Comparison of ENCODE assay signal across 34 cellular contexts in genomic region chrX:116427976-116428375, GRCh38. TPM values are rescaled to one million over a fixed set of nuclear protein-coding genes. Genes with fewer than 3 reads are reported as not detected.
"Had no signal": no experiment of that assay in that cellular context is flagged by ENCODE, and none has a peak within 500 bp of the region (broad histone marks: within the 10 kb centered on the region; RNA-seq: fewer than 3 reads in every experiment).

No MANE protein-coding gene starts in this region.

- H3K36me3 ChIP-seq: colonic mucosa, esophagus squamous epithelium, gastrocnemius medialis, heart right ventricle, left lung, lower lobe of right lung had no signal

- H3K27ac ChIP-seq: colonic mucosa, epithelial cell of prostate, esophagus squamous epithelium, gastrocnemius medialis, heart right ventricle, left lung, lower lobe of right lung had no signal

- H3K27me3 ChIP-seq: colonic mucosa, esophagus squamous epithelium, gastrocnemius medialis, heart right ventricle, left lung had no signal

- ATAC-seq: effector memory CD8-positive, alpha-beta T cell; esophagus mucosa; gastrocnemius medialis; heart right ventricle; left cardiac atrium; left lung; left ventricle myocardium superior; lower lobe of right lung; mucosa of descending colon had no signal

- H3K9me3 ChIP-seq: colonic mucosa, esophagus squamous epithelium, gastrocnemius medialis, heart right ventricle, left lung, lower lobe of right lung, mucosa of descending colon had no signal

- FAIRE-seq: endometrium, islet of Langerhans, keratinocyte had no signal

- H3K4me1 ChIP-seq: colonic mucosa, esophagus squamous epithelium, gastrocnemius medialis, heart right ventricle, left lung, lower lobe of right lung had no signal

- DNase-seq: colonic mucosa; cortex of kidney; effector CD8-positive, alpha-beta T cell; effector memory CD8-positive, alpha-beta T cell; endodermal cell; erythroblast; esophagus squamous epithelium; foreskin fibroblast; foreskin melanocyte; gastrocnemius medialis; glutamatergic neuron; head of caudate nucleus; heart right ventricle; hippocampal formation; left cardiac atrium; left lung; left ventricle myocardium superior; lower lobe of right lung; mesenchymal stem cell; mucosa of descending colon; naive B cell had no signal

- H3K4me3 ChIP-seq: colonic mucosa, esophagus squamous epithelium, gastrocnemius medialis, heart right ventricle, left lung, lower lobe of right lung, mucosa of descending colon had no signal

RNA-seq across cellular contexts. Expression of gene SLC6A14, which starts 8.4 kb away (rescaled TPM):
- total RNA-seq: dermis microvascular lymphatic vessel endothelial cell, endodermal cell, gastrocnemius medialis, glomerular endothelial cell, heart right ventricle, left cardiac atrium, left ventricle myocardium superior, lung microvascular endothelial cell, mesenteric fat pad, myocyte had no signal

RNA-seq across cellular contexts. Expression of gene CT83, which starts 34.8 kb away (rescaled TPM):
- total RNA-seq: colonic mucosa, dermis microvascular lymphatic vessel endothelial cell, esophagus mucosa, esophagus squamous epithelium, gastrocnemius medialis, glomerular endothelial cell, heart right ventricle, kidney epithelial cell, left cardiac atrium, left lung, left ventricle myocardium superior, lower leg skin, lower lobe of right lung, lung microvascular endothelial cell, mesenteric fat pad, mesothelial cell of epicardium, mucosa of descending colon, myocyte had no signal
- polyA plus RNA-seq: heart right ventricle, keratinocyte had no signal
